ENCODE assay signal across 1 cellular context in the genomic region with DNA sequence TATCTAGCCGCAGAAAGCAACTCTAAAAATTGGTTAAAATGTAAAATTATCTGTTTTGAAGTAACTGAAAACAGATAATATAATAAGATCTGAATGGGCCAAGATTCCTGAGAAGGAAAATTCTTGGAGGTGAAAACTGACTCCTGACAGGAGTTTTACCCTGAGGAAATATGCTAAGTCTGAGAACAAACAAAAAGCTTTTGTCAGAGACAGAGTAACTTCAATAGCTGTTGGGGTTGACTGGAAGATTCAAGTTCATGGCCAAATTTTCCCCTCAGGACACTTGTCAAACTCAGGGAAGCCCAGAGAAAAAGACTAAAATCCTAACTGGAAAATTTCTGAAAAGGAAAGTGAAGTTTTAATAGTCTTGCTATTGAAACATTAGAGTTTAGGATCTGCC.
TF ChIP-seq lines count a peak whose summit lies in the region.

No MANE protein-coding gene starts in this region.

TF ChIP-seq in WTC11, 78 proteins besides CTCF, POLR2A, EP300 and RAD21 (continued from another document):
- TF ChIP-seq, protein P1, sequence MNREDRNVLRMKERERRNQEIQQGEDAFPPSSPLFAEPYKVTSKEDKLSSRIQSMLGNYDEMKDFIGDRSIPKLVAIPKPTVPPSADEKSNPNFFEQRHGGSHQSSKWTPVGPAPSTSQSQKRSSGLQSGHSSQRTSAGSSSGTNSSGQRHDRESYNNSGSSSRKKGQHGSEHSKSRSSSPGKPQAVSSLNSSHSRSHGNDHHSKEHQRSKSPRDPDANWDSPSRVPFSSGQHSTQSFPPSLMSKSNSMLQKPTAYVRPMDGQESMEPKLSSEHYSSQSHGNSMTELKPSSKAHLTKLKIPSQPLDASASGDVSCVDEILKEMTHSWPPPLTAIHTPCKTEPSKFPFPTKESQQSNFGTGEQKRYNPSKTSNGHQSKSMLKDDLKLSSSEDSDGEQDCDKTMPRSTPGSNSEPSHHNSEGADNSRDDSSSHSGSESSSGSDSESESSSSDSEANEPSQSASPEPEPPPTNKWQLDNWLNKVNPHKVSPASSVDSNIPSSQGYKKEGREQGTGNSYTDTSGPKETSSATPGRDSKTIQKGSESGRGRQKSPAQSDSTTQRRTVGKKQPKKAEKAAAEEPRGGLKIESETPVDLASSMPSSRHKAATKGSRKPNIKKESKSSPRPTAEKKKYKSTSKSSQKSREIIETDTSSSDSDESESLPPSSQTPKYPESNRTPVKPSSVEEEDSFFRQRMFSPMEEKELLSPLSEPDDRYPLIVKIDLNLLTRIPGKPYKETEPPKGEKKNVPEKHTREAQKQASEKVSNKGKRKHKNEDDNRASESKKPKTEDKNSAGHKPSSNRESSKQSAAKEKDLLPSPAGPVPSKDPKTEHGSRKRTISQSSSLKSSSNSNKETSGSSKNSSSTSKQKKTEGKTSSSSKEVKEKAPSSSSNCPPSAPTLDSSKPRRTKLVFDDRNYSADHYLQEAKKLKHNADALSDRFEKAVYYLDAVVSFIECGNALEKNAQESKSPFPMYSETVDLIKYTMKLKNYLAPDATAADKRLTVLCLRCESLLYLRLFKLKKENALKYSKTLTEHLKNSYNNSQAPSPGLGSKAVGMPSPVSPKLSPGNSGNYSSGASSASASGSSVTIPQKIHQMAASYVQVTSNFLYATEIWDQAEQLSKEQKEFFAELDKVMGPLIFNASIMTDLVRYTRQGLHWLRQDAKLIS (CRISPR knock-in tag; IDR thresholded peaks at IDR 0.05; ENCODE audit: borderline replicate concordance), result no peak
- TF ChIP-seq, protein P2, sequence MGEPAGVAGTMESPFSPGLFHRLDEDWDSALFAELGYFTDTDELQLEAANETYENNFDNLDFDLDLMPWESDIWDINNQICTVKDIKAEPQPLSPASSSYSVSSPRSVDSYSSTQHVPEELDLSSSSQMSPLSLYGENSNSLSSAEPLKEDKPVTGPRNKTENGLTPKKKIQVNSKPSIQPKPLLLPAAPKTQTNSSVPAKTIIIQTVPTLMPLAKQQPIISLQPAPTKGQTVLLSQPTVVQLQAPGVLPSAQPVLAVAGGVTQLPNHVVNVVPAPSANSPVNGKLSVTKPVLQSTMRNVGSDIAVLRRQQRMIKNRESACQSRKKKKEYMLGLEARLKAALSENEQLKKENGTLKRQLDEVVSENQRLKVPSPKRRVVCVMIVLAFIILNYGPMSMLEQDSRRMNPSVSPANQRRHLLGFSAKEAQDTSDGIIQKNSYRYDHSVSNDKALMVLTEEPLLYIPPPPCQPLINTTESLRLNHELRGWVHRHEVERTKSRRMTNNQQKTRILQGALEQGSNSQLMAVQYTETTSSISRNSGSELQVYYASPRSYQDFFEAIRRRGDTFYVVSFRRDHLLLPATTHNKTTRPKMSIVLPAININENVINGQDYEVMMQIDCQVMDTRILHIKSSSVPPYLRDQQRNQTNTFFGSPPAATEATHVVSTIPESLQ (CRISPR knock-in tag; IDR thresholded peaks at IDR 0.05), result no peak
- no peak for TF ChIP-seq NFE2L1 (CRISPR knock-in tag; IDR thresholded peaks at IDR 0.05)
- TF ChIP-seq ATF1 (CRISPR knock-in tag; IDR thresholded peaks at IDR 0.05), result no peak
- TF ChIP-seq ZNF396 (CRISPR knock-in tag; IDR thresholded peaks at IDR 0.05; ENCODE audit: borderline replicate concordance), result no peak
- TF ChIP-seq, protein P3, sequence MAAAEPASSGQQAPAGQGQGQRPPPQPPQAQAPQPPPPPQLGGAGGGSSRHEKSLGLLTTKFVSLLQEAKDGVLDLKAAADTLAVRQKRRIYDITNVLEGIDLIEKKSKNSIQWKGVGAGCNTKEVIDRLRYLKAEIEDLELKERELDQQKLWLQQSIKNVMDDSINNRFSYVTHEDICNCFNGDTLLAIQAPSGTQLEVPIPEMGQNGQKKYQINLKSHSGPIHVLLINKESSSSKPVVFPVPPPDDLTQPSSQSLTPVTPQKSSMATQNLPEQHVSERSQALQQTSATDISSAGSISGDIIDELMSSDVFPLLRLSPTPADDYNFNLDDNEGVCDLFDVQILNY (CRISPR knock-in tag; IDR thresholded peaks at IDR 0.05), result no peak
- no peak for TF ChIP-seq NR1H2 (CRISPR knock-in tag; IDR thresholded peaks at IDR 0.05)
